In the genomic region with DNA sequence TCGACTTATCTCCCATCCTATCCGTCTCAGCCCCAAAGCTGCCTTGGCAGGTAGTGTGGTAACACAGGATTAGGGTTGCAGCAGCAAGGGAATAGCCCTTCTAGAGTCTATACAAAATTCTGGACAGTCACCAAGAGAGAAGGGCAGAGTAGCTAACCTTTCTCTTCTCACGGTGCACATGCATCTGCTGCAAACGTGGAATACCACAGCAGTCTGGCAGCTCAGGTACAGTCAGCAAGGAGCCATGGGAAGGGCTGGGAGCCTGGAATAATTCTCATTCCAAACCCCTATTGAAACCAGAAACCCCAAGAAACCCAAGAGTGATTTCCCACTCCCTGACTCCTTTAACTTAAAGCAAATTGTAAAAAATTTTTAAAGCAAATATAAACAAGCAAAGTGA, we compare ENCODE assay signal across 14 cellular contexts.
DNase-seq lines count a peak whose midpoint lies in the region; FAIRE-seq and TF ChIP-seq lines count a peak whose summit lies in the region.
"Had no signal": no experiment of that assay in that cellular context is flagged by ENCODE, and none has a peak within 500 bp of the region (broad histone marks: within the 10 kb centered on the region; RNA-seq: fewer than 3 reads in every experiment).

No MANE protein-coding gene starts in this region.

- no peaks in the 10 kb centered on the region for H3K9me2 ChIP-seq in hepatocyte (replicated peaks; ENCODE audit: insufficient read depth)

- H3K4me2 ChIP-seq in hepatocyte (peak overlapping the region; percentile 4), smooth muscle cell (peak overlapping the region; percentile 17)
- H3K4me2 ChIP-seq: BLaER1 had no signal

- peaks cover 36% of the 10 kb centered on the region for H3K4me1 ChIP-seq in hepatocyte (ENCODE audit: insufficient read depth)
- peaks cover 8% of the 10 kb centered on the region for H3K4me1 ChIP-seq in smooth muscle cell (ENCODE audit: low read depth)

- WGBS in hepatocyte (ENCODE audit: low lambda C conversion rate, missing lambda C conversion rate) = 47% methylated on average over 4 of the region's 4 CpGs
- WGBS in smooth muscle cell (ENCODE audit: low lambda C conversion rate) = 41% methylated on average over 4 of the region's 4 CpGs

- TF ChIP-seq CTCF in D721Med (IDR thresholded peaks at IDR 0.05; ENCODE audit: insufficient read depth, missing control alignments) = no peak
- no peak for TF ChIP-seq CTCF in WERI-Rb-1 (IDR thresholded peaks at IDR 0.05; ENCODE audit: low read depth, low read length)
- TF ChIP-seq CTCF in hepatocyte (IDR thresholded peaks at IDR 0.05; ENCODE audit: poor library complexity) = no peak
- TF ChIP-seq CTCF in smooth muscle cell (IDR thresholded peaks at IDR 0.05; ENCODE audit: borderline replicate concordance, insufficient read depth, poor library complexity, severe bottlenecking) = no peak

- H4K20me1 ChIP-seq in hepatocyte (ENCODE audit: insufficient read depth, poor library complexity, severe bottlenecking) (no peaks in the 10 kb centered on the region), smooth muscle cell (ENCODE audit: low read depth) (no peaks in the 10 kb centered on the region)
- H4K20me1 ChIP-seq: BLaER1 had no signal

- no peak overlapping the region for H2AFZ ChIP-seq in hepatocyte
- no peak overlapping the region for H2AFZ ChIP-seq in smooth muscle cell (ENCODE audit: low read depth)

- H3K27ac ChIP-seq in WERI-Rb-1 = no peak overlapping the region
- H3K27ac ChIP-seq in hepatocyte = peak overlapping the region; percentile 15
- H3K27ac ChIP-seq in smooth muscle cell (ENCODE audit: low read depth) = no peak overlapping the region
- H3K27ac ChIP-seq: BLaER1 had no signal

- no peaks in the 10 kb centered on the region for H3K9me3 ChIP-seq in WERI-Rb-1 (ENCODE audit: severe bottlenecking)
- H3K9me3 ChIP-seq in hepatocyte (ENCODE audit: low read depth) = no peaks in the 10 kb centered on the region
- no peaks in the 10 kb centered on the region for H3K9me3 ChIP-seq in smooth muscle cell (replicated peaks; ENCODE audit: low read depth)
- H3K9me3 ChIP-seq: BLaER1, HAP-1 had no signal

- H3K4me3 ChIP-seq in WERI-Rb-1 (ENCODE audit: low read depth, low read length) (no peak overlapping the region), hepatocyte (no peak overlapping the region), smooth muscle cell (no peak overlapping the region)
- H3K4me3 ChIP-seq: BLaER1, HAP-1 had no signal

- no peaks in the 10 kb centered on the region for H3K36me3 ChIP-seq in WERI-Rb-1
- H3K36me3 ChIP-seq in hepatocyte (replicated peaks; ENCODE audit: insufficient read depth, low read depth) = no peaks in the 10 kb centered on the region
- H3K36me3 ChIP-seq in smooth muscle cell (ENCODE audit: low read depth) = no peaks in the 10 kb centered on the region
- H3K36me3 ChIP-seq: BLaER1, HAP-1 had no signal

- no peak for FAIRE-seq in D721Med (lab: Jason Lieb, UNC)
- FAIRE-seq: HepG2 had no signal

- H3K27me3 ChIP-seq in WERI-Rb-1 (ENCODE audit: insufficient read depth, low read depth, severe bottlenecking) = no peaks in the 10 kb centered on the region
- H3K27me3 ChIP-seq in hepatocyte = no peaks in the 10 kb centered on the region
- peaks cover 26% of the 10 kb centered on the region for H3K27me3 ChIP-seq in smooth muscle cell (ENCODE audit: low read depth)
- H3K27me3 ChIP-seq: BLaER1 had no signal

- peaks cover 4% of the 10 kb centered on the region for H3F3A ChIP-seq in smooth muscle cell (ENCODE audit: low read depth)

- no peak overlapping the region for H3K9ac ChIP-seq in smooth muscle cell (ENCODE audit: low read depth)
- H3K9ac ChIP-seq: BLaER1 had no signal

- DNase-seq in D721Med (ENCODE audit: insufficient read length, low spot score) (peak; percentile 13), WERI-Rb-1 (peak; percentile 63), hepatocyte (ENCODE audit: low spot score) (no peak), smooth muscle cell (lab: John Stamatoyannopoulos, UW; ENCODE audit: unreplicated experiment) (no peak), DMS114 treated with DMSO at 0.1 percent for 48 hours (lab: John Stamatoyannopoulos, UW; ENCODE audit: unreplicated experiment) (no peak), COR-L47 (lab: John Stamatoyannopoulos, UW) (no peak), superior temporal gyrus (ENCODE audit: extremely low spot score) (no peak)
- DNase-seq: 8988T; CD4-positive, alpha-beta memory T cell; DMS79 treated with DMSO at 0.1 percent for 48 hours; GF-D8 had no signal

- no peaks in the 10 kb centered on the region for H3K79me2 ChIP-seq in hepatocyte
- H3K79me2 ChIP-seq in smooth muscle cell (ENCODE audit: low read depth) = no peaks in the 10 kb centered on the region

Comparison
In these comparisons a context has a peak if more than half of its experiments do, and no peak if none do; other contexts are left out.
1. DNase-seq: peak in D721Med (single experiment) and WERI-Rb-1 (single experiment); none in hepatocyte (single experiment), smooth muscle cell (single experiment), DMS114 treated with DMSO at 0.1 percent for 48 hours (single experiment), COR-L47 (single experiment) and superior temporal gyrus (single experiment).